In genomic region chr20:17628101-17628841, GRCh38 we compare ENCODE assay signal across 22 cellular contexts. TPM values are rescaled to one million over a fixed set of nuclear protein-coding genes. Genes with fewer than 3 reads are reported as not detected.
DNase-seq lines count a peak whose midpoint lies in the region; ATAC-seq and TF ChIP-seq lines count a peak whose summit lies in the region.
"Had no signal": no experiment of that assay in that cellular context is flagged by ENCODE, and none has a peak within 500 bp of the region (broad histone marks: within the 10 kb centered on the region; RNA-seq: fewer than 3 reads in every experiment).

No MANE protein-coding gene starts in this region.

- POLR2A ChIA-PET in CD8-positive, alpha-beta T cell (lab: Charles Lee): no interaction called here

- H3K27ac Mint-ChIP-seq in CD14-positive monocyte: peak overlapping the region in 6 of 7 donors; percentile 37 to 74 (median 57)
- H3K27ac Mint-ChIP-seq in endothelial cell (ENCODE audit: unreplicated experiment): peak overlapping the region; percentile 43
- H3K27ac Mint-ChIP-seq in natural killer cell treated with Interleukin-12 subunit alpha and Interleukin-12 subunit beta and Interleukin-15 and Interleukin-18, amount 100 ng/mL, for 72 hours: peak overlapping the region in 1 of 2 donors; percentile 28
- H3K27ac Mint-ChIP-seq in CD8-positive, alpha-beta T cell: no peak overlapping the region
- H3K27ac Mint-ChIP-seq: activated T-helper 2 cell treated with anti-CD3 and anti-CD28 coated beads, Interferon-gamma antibody, Interleukin-2, Interleukin-4, amounts not matched to agents 10 μg/mL and 5 μg/mL and 100 μg/mL, durations not matched to agents 14 hours and 24 hours and 36 hours; B cell; memory B cell had no signal

- H3K36me3 Mint-ChIP-seq in CD14-positive monocyte: peaks cover 85 to 98% of the 10 kb centered on the region in 2 donors
- H3K36me3 Mint-ChIP-seq in endothelial cell (ENCODE audit: low read depth, unreplicated experiment): peaks cover 40% of the 10 kb centered on the region
- H3K36me3 Mint-ChIP-seq in natural killer cell treated with Interleukin-12 subunit alpha and Interleukin-12 subunit beta and Interleukin-15 and Interleukin-18, amount 100 ng/mL, for 72 hours: peaks cover 4% of the 10 kb centered on the region
- peaks cover 71% of the 10 kb centered on the region for H3K36me3 Mint-ChIP-seq in CD8-positive, alpha-beta T cell

- H3K27ac ChIP-seq in HL-60 (replicated peaks): peak overlapping the region; percentile 67
- no peak overlapping the region for H3K27ac ChIP-seq in CD8-positive, alpha-beta T cell (ENCODE audit: low read depth, low read length)
- H3K27ac ChIP-seq in effector memory CD4-positive, alpha-beta T cell (ENCODE audit: insufficient read depth, low read length, poor library complexity, severe bottlenecking): no peak overlapping the region
- H3K27ac ChIP-seq: SJSA1 had no signal

- TF ChIP-seq CTCF in CD14-positive monocyte (IDR thresholded peaks at IDR 0.05) (no peak), HL-60 (IDR thresholded peaks at IDR 0.05; ENCODE audit: insufficient read depth, low read length) (no peak), endothelial cell (IDR thresholded peaks at IDR 0.05; ENCODE audit: unreplicated experiment) (no peak)
- TF ChIP-seq CTCF in CD8-positive, alpha-beta T cell (IDR thresholded peaks at IDR 0.05): no peak

- H3K4me3 ChIP-seq in HL-60 (replicated peaks; ENCODE audit: insufficient read depth, low read length): no peak overlapping the region
- no peak overlapping the region for H3K4me3 ChIP-seq in CD8-positive, alpha-beta T cell (ENCODE audit: low read depth, low read length)
- no peak overlapping the region for H3K4me3 ChIP-seq in effector memory CD4-positive, alpha-beta T cell (ENCODE audit: insufficient read depth, low read depth, low read length, poor library complexity, severe bottlenecking)
- H3K4me3 ChIP-seq: dorsolateral prefrontal cortex, K562, pancreas, SJSA1 had no signal

- DNase-seq in CD14-positive monocyte (ENCODE audit: low spot score): peak; percentile 35
- DNase-seq in HL-60 (ENCODE audit: low read depth in 1 of 2, low spot score in 1 of 2): no peak
- no peak for DNase-seq in endothelial cell (ENCODE audit: low spot score)
- DNase-seq in natural killer cell treated with Interleukin-12 subunit alpha and Interleukin-12 subunit beta and Interleukin-15 and Interleukin-18, amount 100 ng/mL, for 72 hours (ENCODE audit: low spot score): peak; percentile 58
- DNase-seq in CD8-positive, alpha-beta T cell: no peak
- no peak for DNase-seq in effector memory CD4-positive, alpha-beta T cell
- no peak for DNase-seq in GM19238 (ENCODE audit: insufficient read length, low spot score)
- DNase-seq: activated CD4-positive, alpha-beta T cell treated with anti-CD3 and anti-CD28 coated beads, Interleukin-2, amount 50 U/mL, for 48 hours; amygdala; DND-41; dorsolateral prefrontal cortex; HCEC 1CT; NCI-H1092; NCI-H2171 treated with DMSO at 0.1 percent for 48 hours; stimulated activated CD4-positive, alpha-beta T cell treated with anti-CD3 and anti-CD28 coated beads, Interleukin-12 subunit alpha, Interleukin-12 subunit beta, amount 100 ng/mL, for 4 hours had no signal

- H3K4me3 Mint-ChIP-seq in CD14-positive monocyte (no peak overlapping the region), endothelial cell (ENCODE audit: unreplicated experiment) (peak overlapping the region; percentile 40)
- H3K4me3 Mint-ChIP-seq in natural killer cell treated with Interleukin-12 subunit alpha and Interleukin-12 subunit beta and Interleukin-15 and Interleukin-18, amount 100 ng/mL, for 72 hours: no peak overlapping the region
- no peak overlapping the region for H3K4me3 Mint-ChIP-seq in CD8-positive, alpha-beta T cell
- H3K4me3 Mint-ChIP-seq: B cell, memory B cell had no signal

- H3K36me3 ChIP-seq in CD8-positive, alpha-beta T cell (ENCODE audit: insufficient read depth, low read length): no peaks in the 10 kb centered on the region
- peaks cover 28% of the 10 kb centered on the region for H3K36me3 ChIP-seq in effector memory CD4-positive, alpha-beta T cell (ENCODE audit: control insufficient read depth, insufficient read depth, low read length)

- CTCF ChIA-PET in CD8-positive, alpha-beta T cell (lab: Charles Lee): interaction anchor here (0.6 to 1.2 kb wide), 3 partner anchors 10 to 91 kb away, joined by 3 to 4 read pairs (median 3); no protein-coding TSS in a partner anchor

- ATAC-seq in natural killer cell treated with Interleukin-12 subunit alpha and Interleukin-12 subunit beta and Interleukin-15 and Interleukin-18, amount 100 ng/mL, for 72 hours: no peak
- no peak for ATAC-seq in CD8-positive, alpha-beta T cell
- ATAC-seq in GM18861 (IDR thresholded peaks at IDR 0.05; ENCODE audit: unreplicated experiment): no peak
- ATAC-seq: K562 had no signal

- no peaks in the 10 kb centered on the region for H3K27me3 ChIP-seq in HL-60 (ENCODE audit: insufficient read depth, poor library complexity, severe bottlenecking)
- no peaks in the 10 kb centered on the region for H3K27me3 ChIP-seq in CD8-positive, alpha-beta T cell (ENCODE audit: insufficient read depth, low read length)
- H3K27me3 ChIP-seq in effector memory CD4-positive, alpha-beta T cell (replicated peaks; ENCODE audit: control insufficient read depth, insufficient read depth, low read length, poor library complexity, severe bottlenecking): no peaks in the 10 kb centered on the region
- H3K27me3 ChIP-seq: dorsolateral prefrontal cortex, pancreas, SJSA1 had no signal

- peaks cover 0 to 1% (median 0%) of the 10 kb centered on the region in 3 donors for H3K27me3 Mint-ChIP-seq in CD14-positive monocyte (ENCODE audit: low read depth in 3 of 3)
- H3K27me3 Mint-ChIP-seq in endothelial cell (ENCODE audit: unreplicated experiment): peaks cover 6% of the 10 kb centered on the region
- no peaks in the 10 kb centered on the region for H3K27me3 Mint-ChIP-seq in natural killer cell treated with Interleukin-12 subunit alpha and Interleukin-12 subunit beta and Interleukin-15 and Interleukin-18, amount 100 ng/mL, for 72 hours
- H3K27me3 Mint-ChIP-seq in CD8-positive, alpha-beta T cell (ENCODE audit: low read depth): no peaks in the 10 kb centered on the region
- H3K27me3 Mint-ChIP-seq: B cell, memory B cell had no signal

- peaks cover 15% of the 10 kb centered on the region for H3K4me1 Mint-ChIP-seq in CD14-positive monocyte
- H3K4me1 Mint-ChIP-seq in endothelial cell (ENCODE audit: unreplicated experiment): no peaks in the 10 kb centered on the region
- H3K4me1 Mint-ChIP-seq in natural killer cell treated with Interleukin-12 subunit alpha and Interleukin-12 subunit beta and Interleukin-15 and Interleukin-18, amount 100 ng/mL, for 72 hours (ENCODE audit: low read depth in 2 of 2): peaks cover 0 to 14% of the 10 kb centered on the region in 2 donors
- no peaks in the 10 kb centered on the region for H3K4me1 Mint-ChIP-seq in CD8-positive, alpha-beta T cell (ENCODE audit: low read depth)
- H3K4me1 Mint-ChIP-seq: B cell, memory B cell had no signal

- H3K9me3 ChIP-seq in CD8-positive, alpha-beta T cell (ENCODE audit: low read length): no peaks in the 10 kb centered on the region
- no peaks in the 10 kb centered on the region for H3K9me3 ChIP-seq in effector memory CD4-positive, alpha-beta T cell (ENCODE audit: control insufficient read depth, low read length)
- H3K9me3 ChIP-seq: pancreas, SJSA1 had no signal

- intact Hi-C loops in CD14-positive monocyte (cut with micrococcal nuclease): no loop called here
- intact Hi-C loops in CD8-positive, alpha-beta T cell (cut with DNase I, micrococcal nuclease): no loop called here

- no peaks in the 10 kb centered on the region for H3K9me3 Mint-ChIP-seq in CD14-positive monocyte
- no peaks in the 10 kb centered on the region for H3K9me3 Mint-ChIP-seq in endothelial cell (ENCODE audit: unreplicated experiment)
- no peaks in the 10 kb centered on the region for H3K9me3 Mint-ChIP-seq in natural killer cell treated with Interleukin-12 subunit alpha and Interleukin-12 subunit beta and Interleukin-15 and Interleukin-18, amount 100 ng/mL, for 72 hours
- no peaks in the 10 kb centered on the region for H3K9me3 Mint-ChIP-seq in CD8-positive, alpha-beta T cell
- H3K9me3 Mint-ChIP-seq: activated T-helper 2 cell treated with anti-CD3 and anti-CD28 coated beads, Interferon-gamma antibody, Interleukin-2, Interleukin-4, amounts not matched to agents 10 μg/mL and 5 μg/mL and 100 μg/mL, durations not matched to agents 14 hours and 24 hours and 36 hours; memory B cell had no signal

- H3K4me1 ChIP-seq in CD8-positive, alpha-beta T cell (ENCODE audit: insufficient read depth, low read length): no peaks in the 10 kb centered on the region
- H3K4me1 ChIP-seq in effector memory CD4-positive, alpha-beta T cell (ENCODE audit: control insufficient read depth, insufficient read depth, low read length, poor library complexity, severe bottlenecking): no peaks in the 10 kb centered on the region
- H3K4me1 ChIP-seq: SJSA1 had no signal

RNA-seq across cellular contexts. Expression of gene RRBP1, which starts 53.8 kb away (rescaled TPM):
- 1 to 10 TPM; 4.7 to 7.5 TPM for polyA plus RNA-seq in CD14-positive monocyte
- 179 TPM for total RNA-seq in endothelial cell (ENCODE audit: unreplicated experiment)
- 100 to 1,000 TPM; 113 to 134 TPM for total RNA-seq in natural killer cell treated with Interleukin-12 subunit alpha and Interleukin-12 subunit beta and Interleukin-15 and Interleukin-18, amount 100 ng/mL, for 72 hours
- 10 to 100 TPM; 26.4 to 26.5 TPM for total RNA-seq in CD8-positive, alpha-beta T cell

RNA-seq across cellular contexts. Expression of gene DSTN, which starts 58.4 kb away (rescaled TPM):
- 10 to 100 TPM; 58.4 to 63.8 TPM for polyA plus RNA-seq in CD14-positive monocyte
- total RNA-seq in endothelial cell (ENCODE audit: unreplicated experiment): 142 TPM
- total RNA-seq in natural killer cell treated with Interleukin-12 subunit alpha and Interleukin-12 subunit beta and Interleukin-15 and Interleukin-18, amount 100 ng/mL, for 72 hours: 10 to 100 TPM; 42.5 to 59.1 TPM
- 10 to 100 TPM; 40.5 to 42.9 TPM for total RNA-seq in CD8-positive, alpha-beta T cell

Comparison
In these comparisons a context has a peak if more than half of its experiments do, and no peak if none do; other contexts are left out.
1. DNase-seq: peak in CD14-positive monocyte (single experiment) and natural killer cell treated with Interleukin-12 subunit alpha and Interleukin-12 subunit beta and Interleukin-15 and Interleukin-18, amount 100 ng/mL, for 72 hours (single experiment); none in HL-60 (0 of 2), endothelial cell (single experiment), CD8-positive, alpha-beta T cell (0 of 7), effector memory CD4-positive, alpha-beta T cell (0 of 3) and GM19238 (single experiment).